ENCODE assay signal across 1 cellular context in the genomic region with DNA sequence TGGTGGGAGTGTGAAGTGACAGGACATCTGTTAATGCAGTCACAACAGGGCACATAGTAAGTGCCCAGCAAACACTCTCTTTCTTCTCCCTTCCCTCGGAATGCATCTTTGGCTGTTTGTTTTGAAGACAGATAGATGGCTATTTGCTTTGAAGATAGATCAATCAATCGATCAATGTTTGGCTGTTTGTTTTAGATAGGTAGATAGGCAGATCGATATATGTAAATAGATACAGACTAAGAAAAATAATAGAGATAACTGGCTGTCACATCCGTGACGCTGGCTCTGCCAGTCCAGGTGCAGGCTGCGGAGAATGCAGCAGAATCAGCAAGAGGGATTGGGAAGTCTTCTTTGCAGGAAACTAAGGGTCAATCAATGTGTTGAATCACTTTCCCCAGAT.
TF ChIP-seq lines count a peak whose summit lies in the region.

No MANE protein-coding gene starts in this region.

TF ChIP-seq in HepG2, 621 proteins besides CTCF, POLR2A, EP300 and RAD21 (continued from another document and continues in another):
- TF ChIP-seq, protein P1, sequence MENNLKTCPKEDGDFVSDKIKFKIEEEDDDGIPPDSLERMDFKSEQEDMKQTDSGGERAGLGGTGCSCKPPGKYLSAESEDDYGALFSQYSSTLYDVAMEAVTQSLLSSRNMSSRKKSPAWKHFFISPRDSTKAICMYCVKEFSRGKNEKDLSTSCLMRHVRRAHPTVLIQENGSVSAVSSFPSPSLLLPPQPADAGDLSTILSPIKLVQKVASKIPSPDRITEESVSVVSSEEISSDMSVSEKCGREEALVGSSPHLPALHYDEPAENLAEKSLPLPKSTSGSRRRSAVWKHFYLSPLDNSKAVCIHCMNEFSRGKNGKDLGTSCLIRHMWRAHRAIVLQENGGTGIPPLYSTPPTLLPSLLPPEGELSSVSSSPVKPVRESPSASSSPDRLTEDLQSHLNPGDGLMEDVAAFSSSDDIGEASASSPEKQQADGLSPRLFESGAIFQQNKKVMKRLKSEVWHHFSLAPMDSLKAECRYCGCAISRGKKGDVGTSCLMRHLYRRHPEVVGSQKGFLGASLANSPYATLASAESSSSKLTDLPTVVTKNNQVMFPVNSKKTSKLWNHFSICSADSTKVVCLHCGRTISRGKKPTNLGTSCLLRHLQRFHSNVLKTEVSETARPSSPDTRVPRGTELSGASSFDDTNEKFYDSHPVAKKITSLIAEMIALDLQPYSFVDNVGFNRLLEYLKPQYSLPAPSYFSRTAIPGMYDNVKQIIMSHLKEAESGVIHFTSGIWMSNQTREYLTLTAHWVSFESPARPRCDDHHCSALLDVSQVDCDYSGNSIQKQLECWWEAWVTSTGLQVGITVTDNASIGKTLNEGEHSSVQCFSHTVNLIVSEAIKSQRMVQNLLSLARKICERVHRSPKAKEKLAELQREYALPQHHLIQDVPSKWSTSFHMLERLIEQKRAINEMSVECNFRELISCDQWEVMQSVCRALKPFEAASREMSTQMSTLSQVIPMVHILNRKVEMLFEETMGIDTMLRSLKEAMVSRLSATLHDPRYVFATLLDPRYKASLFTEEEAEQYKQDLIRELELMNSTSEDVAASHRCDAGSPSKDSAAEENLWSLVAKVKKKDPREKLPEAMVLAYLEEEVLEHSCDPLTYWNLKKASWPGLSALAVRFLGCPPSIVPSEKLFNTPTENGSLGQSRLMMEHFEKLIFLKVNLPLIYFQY (CRISPR knock-in tag; IDR thresholded peaks at IDR 0.05; ENCODE audit: borderline replicate concordance): no peak
- TF ChIP-seq, protein P2, sequence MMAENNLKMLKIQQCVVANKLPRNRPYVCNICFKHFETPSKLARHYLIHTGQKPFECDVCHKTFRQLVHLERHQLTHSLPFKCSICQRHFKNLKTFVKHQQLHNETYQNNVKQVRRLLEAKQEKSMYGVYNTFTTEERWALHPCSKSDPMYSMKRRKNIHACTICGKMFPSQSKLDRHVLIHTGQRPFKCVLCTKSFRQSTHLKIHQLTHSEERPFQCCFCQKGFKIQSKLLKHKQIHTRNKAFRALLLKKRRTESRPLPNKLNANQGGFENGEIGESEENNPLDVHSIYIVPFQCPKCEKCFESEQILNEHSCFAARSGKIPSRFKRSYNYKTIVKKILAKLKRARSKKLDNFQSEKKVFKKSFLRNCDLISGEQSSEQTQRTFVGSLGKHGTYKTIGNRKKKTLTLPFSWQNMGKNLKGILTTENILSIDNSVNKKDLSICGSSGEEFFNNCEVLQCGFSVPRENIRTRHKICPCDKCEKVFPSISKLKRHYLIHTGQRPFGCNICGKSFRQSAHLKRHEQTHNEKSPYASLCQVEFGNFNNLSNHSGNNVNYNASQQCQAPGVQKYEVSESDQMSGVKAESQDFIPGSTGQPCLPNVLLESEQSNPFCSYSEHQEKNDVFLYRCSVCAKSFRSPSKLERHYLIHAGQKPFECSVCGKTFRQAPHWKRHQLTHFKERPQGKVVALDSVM (CRISPR knock-in tag; IDR thresholded peaks at IDR 0.05): no peak; the same call in 1 of the 2 replicates
- no peak for TF ChIP-seq ZBTB42 (CRISPR knock-in tag; IDR thresholded peaks at IDR 0.05)
- no peak for TF ChIP-seq ZNF850 (CRISPR knock-in tag; conservative IDR thresholded peaks at IDR 0.05)
- no peak for TF ChIP-seq DR1 (CRISPR knock-in tag; IDR thresholded peaks at IDR 0.05)
- no peak for TF ChIP-seq ZSCAN20 (CRISPR knock-in tag; IDR thresholded peaks at IDR 0.05; ENCODE audit: borderline replicate concordance)
- no peak for TF ChIP-seq NR3C1 (CRISPR knock-in tag; IDR thresholded peaks at IDR 0.05)
- TF ChIP-seq SIX4 (CRISPR knock-in tag; IDR thresholded peaks at IDR 0.05): no peak
- no peak for TF ChIP-seq ZNF552 (CRISPR knock-in tag; IDR thresholded peaks at IDR 0.05; ENCODE audit: borderline replicate concordance)
- no peak for TF ChIP-seq KLF9 (CRISPR knock-in tag; IDR thresholded peaks at IDR 0.05; ENCODE audit: low read depth)
- TF ChIP-seq, protein P3, sequence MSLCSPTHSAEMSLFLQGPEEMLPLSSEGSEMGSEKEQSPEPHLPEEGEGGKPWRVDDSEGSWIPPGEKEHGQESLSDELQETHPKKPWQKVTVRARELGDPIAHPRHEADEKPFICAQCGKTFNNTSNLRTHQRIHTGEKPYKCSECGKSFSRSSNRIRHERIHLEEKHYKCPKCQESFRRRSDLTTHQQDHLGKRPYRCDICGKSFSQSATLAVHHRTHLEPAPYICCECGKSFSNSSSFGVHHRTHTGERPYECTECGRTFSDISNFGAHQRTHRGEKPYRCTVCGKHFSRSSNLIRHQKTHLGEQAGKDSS (CRISPR knock-in tag; IDR thresholded peaks at IDR 0.05; ENCODE audit: borderline replicate concordance, low read depth): no peak
- no peak for TF ChIP-seq SMAD9 (CRISPR knock-in tag; IDR thresholded peaks at IDR 0.05)
- TF ChIP-seq TARDBP (CRISPR knock-in tag; IDR thresholded peaks at IDR 0.05): peak; percentile 85
- no peak for TF ChIP-seq ZNF572 (CRISPR knock-in tag; IDR thresholded peaks at IDR 0.05)
- TF ChIP-seq TP53 (CRISPR knock-in tag; conservative IDR thresholded peaks at IDR 0.05): no peak
- no peak for TF ChIP-seq NFATC3 (CRISPR knock-in tag; IDR thresholded peaks at IDR 0.05)
- TF ChIP-seq ARNT (IDR thresholded peaks at IDR 0.05): no peak
- TF ChIP-seq, protein P4, sequence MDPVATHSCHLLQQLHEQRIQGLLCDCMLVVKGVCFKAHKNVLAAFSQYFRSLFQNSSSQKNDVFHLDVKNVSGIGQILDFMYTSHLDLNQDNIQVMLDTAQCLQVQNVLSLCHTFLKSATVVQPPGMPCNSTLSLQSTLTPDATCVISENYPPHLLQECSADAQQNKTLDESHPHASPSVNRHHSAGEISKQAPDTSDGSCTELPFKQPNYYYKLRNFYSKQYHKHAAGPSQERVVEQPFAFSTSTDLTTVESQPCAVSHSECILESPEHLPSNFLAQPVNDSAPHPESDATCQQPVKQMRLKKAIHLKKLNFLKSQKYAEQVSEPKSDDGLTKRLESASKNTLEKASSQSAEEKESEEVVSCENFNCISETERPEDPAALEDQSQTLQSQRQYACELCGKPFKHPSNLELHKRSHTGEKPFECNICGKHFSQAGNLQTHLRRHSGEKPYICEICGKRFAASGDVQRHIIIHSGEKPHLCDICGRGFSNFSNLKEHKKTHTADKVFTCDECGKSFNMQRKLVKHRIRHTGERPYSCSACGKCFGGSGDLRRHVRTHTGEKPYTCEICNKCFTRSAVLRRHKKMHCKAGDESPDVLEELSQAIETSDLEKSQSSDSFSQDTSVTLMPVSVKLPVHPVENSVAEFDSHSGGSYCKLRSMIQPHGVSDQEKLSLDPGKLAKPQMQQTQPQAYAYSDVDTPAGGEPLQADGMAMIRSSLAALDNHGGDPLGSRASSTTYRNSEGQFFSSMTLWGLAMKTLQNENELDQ (CRISPR knock-in tag; IDR thresholded peaks at IDR 0.05; ENCODE audit: borderline replicate concordance): no peak
- TF ChIP-seq ZNF589 (CRISPR knock-in tag; conservative IDR thresholded peaks at IDR 0.05): no peak
- TF ChIP-seq POLR2G (IDR thresholded peaks at IDR 0.05; ENCODE audit: low read depth, low read length): no peak
- no peak for TF ChIP-seq ZSCAN30 (CRISPR knock-in tag; IDR thresholded peaks at IDR 0.05)
- no peak for TF ChIP-seq ZNF777 (CRISPR knock-in tag; IDR thresholded peaks at IDR 0.05)
- TF ChIP-seq TMF1 (CRISPR knock-in tag; IDR thresholded peaks at IDR 0.05; ENCODE audit: low read depth): no peak
- TF ChIP-seq, protein P5, sequence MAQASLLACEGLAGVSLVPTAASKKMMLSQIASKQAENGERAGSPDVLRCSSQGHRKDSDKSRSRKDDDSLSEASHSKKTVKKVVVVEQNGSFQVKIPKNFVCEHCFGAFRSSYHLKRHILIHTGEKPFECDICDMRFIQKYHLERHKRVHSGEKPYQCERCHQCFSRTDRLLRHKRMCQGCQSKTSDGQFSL (CRISPR knock-in tag; IDR thresholded peaks at IDR 0.05): no peak
- peak; percentile 57; the same call in 1 of the 2 replicates for TF ChIP-seq JUND (CRISPR knock-in tag; IDR thresholded peaks at IDR 0.05)
- no peak for TF ChIP-seq MTA1 (CRISPR knock-in tag; IDR thresholded peaks at IDR 0.05; ENCODE audit: borderline replicate concordance)
- no peak for TF ChIP-seq ARNT2 (CRISPR knock-in tag; IDR thresholded peaks at IDR 0.05; ENCODE audit: low read depth)
- TF ChIP-seq NR2F2 (IDR thresholded peaks at IDR 0.05; ENCODE audit: borderline replicate concordance, low read depth): peak; percentile 82
- 0 out of 2 replicates have a peak, but pooled peaks have one; percentile 35 for TF ChIP-seq ZFP1 (CRISPR knock-in tag; IDR thresholded peaks at IDR 0.05)
- TF ChIP-seq ZNF563 (CRISPR knock-in tag; IDR thresholded peaks at IDR 0.05): no peak
- no peak; the same call in 1 of the 2 replicates for TF ChIP-seq GFI1 (CRISPR knock-in tag; IDR thresholded peaks at IDR 0.05; ENCODE audit: borderline replicate concordance)
- peak; percentile 70 for TF ChIP-seq RARA (CRISPR knock-in tag; IDR thresholded peaks at IDR 0.05)
- no peak for TF ChIP-seq FOXC1 (CRISPR knock-in tag; IDR thresholded peaks at IDR 0.05; ENCODE audit: borderline replicate concordance)
- 0 out of 2 replicates have a peak, but pooled peaks have one; percentile 28 for TF ChIP-seq KDM2A (CRISPR knock-in tag; IDR thresholded peaks at IDR 0.05; ENCODE audit: borderline replicate concordance, low read depth)
- TF ChIP-seq, protein P6, sequence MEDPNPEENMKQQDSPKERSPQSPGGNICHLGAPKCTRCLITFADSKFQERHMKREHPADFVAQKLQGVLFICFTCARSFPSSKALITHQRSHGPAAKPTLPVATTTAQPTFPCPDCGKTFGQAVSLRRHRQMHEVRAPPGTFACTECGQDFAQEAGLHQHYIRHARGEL (CRISPR knock-in tag; IDR thresholded peaks at IDR 0.05): no peak
- TF ChIP-seq NCOA5 (CRISPR knock-in tag; IDR thresholded peaks at IDR 0.05): no peak
- TF ChIP-seq ZNF3 (CRISPR knock-in tag; IDR thresholded peaks at IDR 0.05): no peak
- no peak for TF ChIP-seq ZNF296 (CRISPR knock-in tag; conservative IDR thresholded peaks at IDR 0.05)
- no peak for TF ChIP-seq HES4 (CRISPR knock-in tag; IDR thresholded peaks at IDR 0.05; ENCODE audit: borderline replicate concordance)
- no peak for TF ChIP-seq ZNF747 (CRISPR knock-in tag; IDR thresholded peaks at IDR 0.05; ENCODE audit: borderline replicate concordance)
- TF ChIP-seq, protein P7, sequence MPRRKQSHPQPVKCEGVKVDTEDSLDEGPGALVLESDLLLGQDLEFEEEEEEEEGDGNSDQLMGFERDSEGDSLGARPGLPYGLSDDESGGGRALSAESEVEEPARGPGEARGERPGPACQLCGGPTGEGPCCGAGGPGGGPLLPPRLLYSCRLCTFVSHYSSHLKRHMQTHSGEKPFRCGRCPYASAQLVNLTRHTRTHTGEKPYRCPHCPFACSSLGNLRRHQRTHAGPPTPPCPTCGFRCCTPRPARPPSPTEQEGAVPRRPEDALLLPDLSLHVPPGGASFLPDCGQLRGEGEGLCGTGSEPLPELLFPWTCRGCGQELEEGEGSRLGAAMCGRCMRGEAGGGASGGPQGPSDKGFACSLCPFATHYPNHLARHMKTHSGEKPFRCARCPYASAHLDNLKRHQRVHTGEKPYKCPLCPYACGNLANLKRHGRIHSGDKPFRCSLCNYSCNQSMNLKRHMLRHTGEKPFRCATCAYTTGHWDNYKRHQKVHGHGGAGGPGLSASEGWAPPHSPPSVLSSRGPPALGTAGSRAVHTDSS (CRISPR knock-in tag; conservative IDR thresholded peaks at IDR 0.05): no peak
- TF ChIP-seq HOXA9 (CRISPR knock-in tag; IDR thresholded peaks at IDR 0.05; ENCODE audit: borderline replicate concordance): no peak
- TF ChIP-seq, protein P8, sequence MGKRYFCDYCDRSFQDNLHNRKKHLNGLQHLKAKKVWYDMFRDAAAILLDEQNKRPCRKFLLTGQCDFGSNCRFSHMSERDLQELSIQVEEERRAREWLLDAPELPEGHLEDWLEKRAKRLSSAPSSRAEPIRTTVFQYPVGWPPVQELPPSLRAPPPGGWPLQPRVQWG (CRISPR knock-in tag; IDR thresholded peaks at IDR 0.05; ENCODE audit: borderline replicate concordance, low read depth): no peak
- no peak for TF ChIP-seq ZNF605 (CRISPR knock-in tag; IDR thresholded peaks at IDR 0.05)
- peak; percentile 91 for TF ChIP-seq TBX3 (IDR thresholded peaks at IDR 0.05; ENCODE audit: borderline replicate concordance)
- no peak for TF ChIP-seq AHR (CRISPR knock-in tag; IDR thresholded peaks at IDR 0.05)
- TF ChIP-seq, protein P9, sequence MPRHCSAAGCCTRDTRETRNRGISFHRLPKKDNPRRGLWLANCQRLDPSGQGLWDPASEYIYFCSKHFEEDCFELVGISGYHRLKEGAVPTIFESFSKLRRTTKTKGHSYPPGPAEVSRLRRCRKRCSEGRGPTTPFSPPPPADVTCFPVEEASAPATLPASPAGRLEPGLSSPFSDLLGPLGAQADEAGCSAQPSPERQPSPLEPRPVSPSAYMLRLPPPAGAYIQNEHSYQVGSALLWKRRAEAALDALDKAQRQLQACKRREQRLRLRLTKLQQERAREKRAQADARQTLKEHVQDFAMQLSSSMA (CRISPR knock-in tag; IDR thresholded peaks at IDR 0.05): no peak
- TF ChIP-seq ZNF205 (CRISPR knock-in tag; IDR thresholded peaks at IDR 0.05): 0 out of 2 replicates have a peak, but pooled peaks have one; percentile 45
- TF ChIP-seq ZNF775 (CRISPR knock-in tag; IDR thresholded peaks at IDR 0.05; ENCODE audit: borderline replicate concordance): no peak
- TF ChIP-seq ZNF761 (CRISPR knock-in tag; conservative IDR thresholded peaks at IDR 0.05): no peak
- no peak; the same call in 1 of the 2 replicates for TF ChIP-seq REXO4 (CRISPR knock-in tag; IDR thresholded peaks at IDR 0.05; ENCODE audit: borderline replicate concordance)
- TF ChIP-seq ZFP36 (IDR thresholded peaks at IDR 0.05; ENCODE audit: borderline replicate concordance, low read depth, low read length, partially characterized antibody): no peak
- TF ChIP-seq, protein P10, sequence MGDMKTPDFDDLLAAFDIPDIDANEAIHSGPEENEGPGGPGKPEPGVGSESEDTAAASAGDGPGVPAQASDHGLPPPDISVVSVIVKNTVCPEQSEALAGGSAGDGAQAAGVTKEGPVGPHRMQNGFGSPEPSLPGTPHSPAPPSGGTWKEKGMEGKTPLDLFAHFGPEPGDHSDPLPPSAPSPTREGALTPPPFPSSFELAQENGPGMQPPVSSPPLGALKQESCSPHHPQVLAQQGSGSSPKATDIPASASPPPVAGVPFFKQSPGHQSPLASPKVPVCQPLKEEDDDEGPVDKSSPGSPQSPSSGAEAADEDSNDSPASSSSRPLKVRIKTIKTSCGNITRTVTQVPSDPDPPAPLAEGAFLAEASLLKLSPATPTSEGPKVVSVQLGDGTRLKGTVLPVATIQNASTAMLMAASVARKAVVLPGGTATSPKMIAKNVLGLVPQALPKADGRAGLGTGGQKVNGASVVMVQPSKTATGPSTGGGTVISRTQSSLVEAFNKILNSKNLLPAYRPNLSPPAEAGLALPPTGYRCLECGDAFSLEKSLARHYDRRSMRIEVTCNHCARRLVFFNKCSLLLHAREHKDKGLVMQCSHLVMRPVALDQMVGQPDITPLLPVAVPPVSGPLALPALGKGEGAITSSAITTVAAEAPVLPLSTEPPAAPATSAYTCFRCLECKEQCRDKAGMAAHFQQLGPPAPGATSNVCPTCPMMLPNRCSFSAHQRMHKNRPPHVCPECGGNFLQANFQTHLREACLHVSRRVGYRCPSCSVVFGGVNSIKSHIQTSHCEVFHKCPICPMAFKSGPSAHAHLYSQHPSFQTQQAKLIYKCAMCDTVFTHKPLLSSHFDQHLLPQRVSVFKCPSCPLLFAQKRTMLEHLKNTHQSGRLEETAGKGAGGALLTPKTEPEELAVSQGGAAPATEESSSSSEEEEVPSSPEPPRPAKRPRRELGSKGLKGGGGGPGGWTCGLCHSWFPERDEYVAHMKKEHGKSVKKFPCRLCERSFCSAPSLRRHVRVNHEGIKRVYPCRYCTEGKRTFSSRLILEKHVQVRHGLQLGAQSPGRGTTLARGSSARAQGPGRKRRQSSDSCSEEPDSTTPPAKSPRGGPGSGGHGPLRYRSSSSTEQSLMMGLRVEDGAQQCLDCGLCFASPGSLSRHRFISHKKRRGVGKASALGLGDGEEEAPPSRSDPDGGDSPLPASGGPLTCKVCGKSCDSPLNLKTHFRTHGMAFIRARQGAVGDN (CRISPR knock-in tag; IDR thresholded peaks at IDR 0.05): 0 out of 2 replicates have a peak, but pooled peaks have one; percentile 7
